10 cellular contexts compared by ENCODE assay signal in genomic region chr19:46078573-46079332, GRCh38. TPM values are rescaled to one million over a fixed set of nuclear protein-coding genes. Genes with fewer than 3 reads are reported as not detected.
DNase-seq lines count a peak whose midpoint lies in the region; TF ChIP-seq lines count a peak whose summit lies in the region.
"Not testable (repeated sequence)": the region's sequence is repeated elsewhere in the genome, so short reads cannot be mapped to it uniquely, and the experiment has no call there.
"Had no signal": no experiment of that assay in that cellular context is flagged by ENCODE, and none has a peak within 500 bp of the region (broad histone marks: within the 10 kb centered on the region; RNA-seq: fewer than 3 reads in every experiment).

No MANE protein-coding gene starts in this region.

- H3K36me3 Mint-ChIP-seq in progenitor cell of endocrine pancreas (ENCODE audit: insufficient read depth): not testable (repeated sequence)

- DNase-seq in ELR (ENCODE audit: low read depth) (peak; percentile 55), LHCN-M2 (ENCODE audit: low read depth) (peak; percentile 63), RKO (ENCODE audit: low spot score) (peak; percentile 60), adipocyte (ENCODE audit: low read depth) (peak; percentile 68), kidney glomerular epithelial cell (lab: John Stamatoyannopoulos, UW) (peak; percentile 48), uterus (peak; percentile 56 to 67)
- DNase-seq in esophagus muscularis mucosa (ENCODE audit: extremely low spot score); progenitor cell of endocrine pancreas (ENCODE audit: low spot score, unreplicated experiment): not testable (repeated sequence)

- not testable (repeated sequence) for H3K27ac Mint-ChIP-seq in progenitor cell of endocrine pancreas

- H3K27me3 Mint-ChIP-seq in progenitor cell of endocrine pancreas: peaks cover 35% of the 10 kb centered on the region

- not testable (repeated sequence) for H3K4me1 Mint-ChIP-seq in progenitor cell of endocrine pancreas (ENCODE audit: low read depth)

- intact Hi-C loops in esophagus muscularis mucosa (cut with DNase I): loop anchor here (5.0 kb wide), 1 partner anchor 109 kb away; no protein-coding TSS in a partner anchor
- intact Hi-C loops in uterus (cut with DNase I; ENCODE audit: low total_unique reads): loop anchor here (5.0 kb wide), 1 partner anchor 184 kb away; no protein-coding TSS in a partner anchor

- H3K27ac ChIP-seq in esophagus muscularis mucosa (replicated peaks in 1 of 4): not testable (repeated sequence)
- H3K27ac ChIP-seq in uterus: peak overlapping the region; percentile 6 to 45

- not testable (repeated sequence) for H3K9me3 ChIP-seq in adipocyte (ENCODE audit: control insufficient read depth, low read length); esophagus muscularis mucosa; uterus

- not testable (repeated sequence) for H3K9me3 Mint-ChIP-seq in progenitor cell of endocrine pancreas (ENCODE audit: low read depth)

- TF ChIP-seq CTCF in esophagus muscularis mucosa (IDR thresholded peaks at IDR 0.05): peak; percentile 44 to 60 (median 56)
- peak; percentile 52 for TF ChIP-seq CTCF in progenitor cell of endocrine pancreas (IDR thresholded peaks at IDR 0.05; ENCODE audit: unreplicated experiment)
- TF ChIP-seq CTCF in uterus (IDR thresholded peaks at IDR 0.05): peak; percentile 49 to 65 (median 59)

- not testable (repeated sequence) for H3K9ac ChIP-seq in adipocyte (ENCODE audit: low read length)

- not testable (repeated sequence) for TF ChIP-seq EP300 in esophagus muscularis mucosa (IDR thresholded peaks at IDR 0.05)

- H3K36me3 ChIP-seq in adipocyte (ENCODE audit: control insufficient read depth, insufficient read depth, low read length, severe bottlenecking); esophagus muscularis mucosa; uterus: not testable (repeated sequence)

- H3K27me3 ChIP-seq in adipocyte (replicated peaks; ENCODE audit: control insufficient read depth, insufficient read depth, low read length) (peaks cover 42% of the 10 kb centered on the region), esophagus muscularis mucosa (peaks cover 6 to 73% (median 32%) of the 10 kb centered on the region in 4 donors), uterus (peaks cover 0 to 29% of the 10 kb centered on the region in 2 donors)

- 25% methylated on average over 34 of the region's 71 CpGs for WGBS in esophagus muscularis mucosa

- not testable (repeated sequence) for H3K4me3 Mint-ChIP-seq in progenitor cell of endocrine pancreas (ENCODE audit: low read depth)

- H3K4me1 ChIP-seq in adipocyte (ENCODE audit: control insufficient read depth, insufficient read depth, low read length); esophagus muscularis mucosa; uterus: not testable (repeated sequence)

- peak overlapping the region; percentile 40 for H3K4me3 ChIP-seq in adipocyte (ENCODE audit: low read length)
- not testable (repeated sequence) for H3K4me3 ChIP-seq in esophagus muscularis mucosa, uterus

- not testable (repeated sequence) for TF ChIP-seq POLR2A in esophagus muscularis mucosa (IDR thresholded peaks at IDR 0.05; ENCODE audit: low read depth); uterus (IDR thresholded peaks at IDR 0.05)

RNA-seq across cellular contexts. Expression of gene IGFL4, which starts 38.0 kb away (rescaled TPM):
- not detected in 2 replicates for total RNA-seq in LHCN-M2 (2014; rRNA removed)
- not detected for polyA plus RNA-seq in LHCN-M2 (2012)
- total RNA-seq in esophagus muscularis mucosa: not detected
- 0.84 and 1.2 TPM in 2 replicates for total RNA-seq in progenitor cell of endocrine pancreas
- not detected for total RNA-seq in uterus
- polyA plus RNA-seq: urinary bladder had no signal

RNA-seq across cellular contexts. Expression of gene IGFL3, which starts 45.7 kb away (rescaled TPM):
- total RNA-seq in LHCN-M2 (2014; rRNA removed): 0.40 TPM in 1 of 2 replicates, not detected in the other
- not detected for polyA plus RNA-seq in LHCN-M2 (2012)
- not detected for total RNA-seq in esophagus muscularis mucosa
- not detected in 2 replicates for total RNA-seq in progenitor cell of endocrine pancreas
- not detected for total RNA-seq in uterus
- total RNA-seq: urinary bladder had no signal
- polyA plus RNA-seq: small intestine, urinary bladder had no signal

RNA-seq across cellular contexts. Expression of gene PGLYRP1, which starts 55.9 kb away (rescaled TPM):
- total RNA-seq in LHCN-M2 (2014; rRNA removed): not detected in 2 replicates
- not detected for polyA plus RNA-seq in LHCN-M2 (2012)
- total RNA-seq in esophagus muscularis mucosa: under 1 TPM in 1 of 4 donors, not detected in 3; 0.65 TPM
- not detected in 2 replicates for total RNA-seq in progenitor cell of endocrine pancreas
- not detected for total RNA-seq in uterus
- total RNA-seq: urinary bladder had no signal
- polyA plus RNA-seq: small intestine had no signal
